ENCODE assay signal across 27 cellular contexts in the genomic region with DNA sequence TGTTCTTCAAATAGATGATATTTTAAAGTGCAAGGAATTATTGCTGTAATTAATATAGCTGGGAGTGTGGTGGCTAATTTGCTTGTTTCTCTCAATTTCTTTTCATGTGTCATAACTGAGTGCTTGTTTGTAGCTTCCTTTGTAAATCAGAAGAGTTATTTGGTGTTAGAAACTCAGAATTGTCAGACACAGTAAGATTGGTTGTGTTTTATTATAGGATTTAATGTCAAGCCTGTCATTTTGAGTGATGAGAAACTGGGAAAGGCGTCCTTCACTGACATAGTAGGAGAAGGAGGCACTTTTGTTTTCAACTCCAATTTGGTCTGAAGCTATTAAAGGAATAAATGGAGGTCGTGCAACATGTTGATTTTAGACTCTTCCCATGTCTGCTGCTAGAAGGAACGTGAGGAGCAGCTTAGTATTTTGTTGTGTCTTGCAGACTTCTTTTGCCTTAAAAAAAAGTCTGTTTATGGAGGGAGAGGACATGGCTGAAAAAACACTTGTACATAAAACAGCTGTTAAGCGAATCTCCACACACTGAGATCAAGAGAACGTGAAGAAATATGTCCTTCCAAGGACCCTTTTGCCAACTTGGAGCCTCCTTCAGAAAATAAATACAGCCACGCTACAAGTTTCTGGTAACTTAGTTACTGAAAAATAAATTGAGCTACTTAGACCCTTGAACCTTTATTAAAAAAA. TPM values are rescaled to one million over a fixed set of nuclear protein-coding genes. Genes with fewer than 3 reads are reported as not detected.
DNase-seq lines count a peak whose midpoint lies in the region; ATAC-seq, FAIRE-seq and TF ChIP-seq lines count a peak whose summit lies in the region.
"Had no signal": no experiment of that assay in that cellular context is flagged by ENCODE, and none has a peak within 500 bp of the region (broad histone marks: within the 10 kb centered on the region; RNA-seq: fewer than 3 reads in every experiment).

No MANE protein-coding gene starts in this region.

- no peak for TF ChIP-seq EP300 in HepG2 (IDR thresholded peaks at IDR 0.05; ENCODE audit: low read depth in 2 of 2, low read length in 2 of 2)
- no peak for TF ChIP-seq EP300 in HepG2 (CRISPR knock-in tag; IDR thresholded peaks at IDR 0.05; ENCODE audit: borderline replicate concordance)

- no peaks in the 10 kb centered on the region for H3K27me3 ChIP-seq in liver (ENCODE audit: control insufficient read depth in 4 of 4, insufficient read depth in 4 of 4, low read length in 3 of 4)
- peaks cover 1 to 55% of the 10 kb centered on the region in 2 experiments; a peak in 4 of 5 replicates for H3K27me3 ChIP-seq in HepG2 (ENCODE audit: control insufficient read depth in 1 of 2, insufficient read depth in 2 of 2, low read length in 2 of 2)
- H3K27me3 ChIP-seq: SJCRH30 had no signal

- ATAC-seq in HepG2 (no peak), left cardiac atrium (peak; percentile 14 to 32), HG02973 (IDR thresholded peaks at IDR 0.05; ENCODE audit: unreplicated experiment) (no peak), GM21447 (IDR thresholded peaks at IDR 0.05; ENCODE audit: unreplicated experiment) (no peak)
- ATAC-seq in activated naive CD4-positive, alpha-beta T cell treated with anti-CD3 and anti-CD28 coated beads, Interleukin-2, amount 50 U/mL, for 72 hours, result no peak
- ATAC-seq: GM23338, natural killer cell had no signal

- H3K27ac Mint-ChIP-seq in nephron progenitor cell, result peak overlapping the region; percentile 12
- no peak overlapping the region for H3K27ac Mint-ChIP-seq in activated naive CD4-positive, alpha-beta T cell treated with anti-CD3 and anti-CD28 coated beads, Interleukin-2, amount 50 U/mL, for 72 hours
- H3K27ac Mint-ChIP-seq: activated naive CD8-positive, alpha-beta T cell treated with anti-CD3 and anti-CD28 coated beads, Interleukin-2, amount 10 ng/mL, durations not matched to agents 7 days and 5 days; CD4-positive, CD25-positive, alpha-beta regulatory T cell; dendritic cell treated with granulocyte-macrophage colony-stimulating factor and Interleukin-4, amounts not matched to agents 40 ng/mL and 50 ng/mL, for 4 days; GM23338; HFFc6; natural killer cell; stimulated activated memory B cell treated with anti-CD40 and anti-IgM and Interleukin-4, amounts not matched to agents 10 μg/mL and 1 μg/mL and 100 μg/mL, for 72 hours had no signal

- no peak overlapping the region for H3K4me2 ChIP-seq in HepG2 (ENCODE audit: low read depth, low read length)
- H3K4me2 ChIP-seq: GM23338 had no signal

- WGBS in liver, result 61% methylated on average over 6 of the region's 6 CpGs
- 1% methylated on average over 6 of the region's 6 CpGs for WGBS in HepG2 (ENCODE audit: low lambda C conversion rate)

- H3K4me3 ChIP-seq in liver (ENCODE audit: low read depth in 1 of 3, low read length in 3 of 3), result no peak overlapping the region
- no peak overlapping the region for H3K4me3 ChIP-seq in HepG2 (replicated peaks in 1 of 3; ENCODE audit: insufficient read depth in 1 of 3, low read depth in 2 of 3, low read length in 3 of 3)
- H3K4me3 ChIP-seq: GM23338, SJCRH30 had no signal

- no peak overlapping the region for H2AFZ ChIP-seq in HepG2 (ENCODE audit: low read length)
- H2AFZ ChIP-seq: GM23338 had no signal

- TF ChIP-seq POLR2A in HepG2 (IDR thresholded peaks at IDR 0.05; ENCODE audit: insufficient read depth in 1 of 2, low read depth in 2 of 2, low read length in 2 of 2), result no peak

- DNase-seq in HepG2 (ENCODE audit: low spot score) (no peak), left cardiac atrium (no peak), nephron progenitor cell (no peak), DMS153 treated with DMSO at 0.1 percent for 48 hours (lab: John Stamatoyannopoulos, UW; ENCODE audit: unreplicated experiment) (no peak)
- DNase-seq in activated naive CD4-positive, alpha-beta T cell treated with anti-CD3 and anti-CD28 coated beads, Interleukin-2, amount 50 U/mL, for 72 hours (ENCODE audit: low spot score in 2 of 2), result no peak
- DNase-seq: activated CD4-positive, alpha-beta T cell treated with anti-CD3 and anti-CD28 coated beads for 48 hours; activated naive CD8-positive, alpha-beta T cell treated with anti-CD3 and anti-CD28 coated beads, Interleukin-2, amount 10 ng/mL, durations not matched to agents 7 days and 5 days; activated T-cell treated with anti-CD3 and anti-CD28 coated beads for 4 hours; CD4-positive, CD25-positive, alpha-beta regulatory T cell; HFFc6; hippocampal formation; natural killer cell; NCI-H1694; NCI-H82; SJCRH30; substantia nigra; WERI-Rb-1 had no signal

- TF ChIP-seq CTCF in liver (IDR thresholded peaks at IDR 0.05; ENCODE audit: low read depth, low read length, missing input control), result no peak
- no peak for TF ChIP-seq CTCF in HepG2 (CRISPR knock-in tag; IDR thresholded peaks at IDR 0.05)
- TF ChIP-seq CTCF in nephron progenitor cell (IDR thresholded peaks at IDR 0.05), result no peak

- no peaks in the 10 kb centered on the region for H3K36me3 Mint-ChIP-seq in nephron progenitor cell (ENCODE audit: low read depth)
- H3K36me3 Mint-ChIP-seq in activated naive CD4-positive, alpha-beta T cell treated with anti-CD3 and anti-CD28 coated beads, Interleukin-2, amount 50 U/mL, for 72 hours, result no peaks in the 10 kb centered on the region
- H3K36me3 Mint-ChIP-seq: activated naive CD8-positive, alpha-beta T cell treated with anti-CD3 and anti-CD28 coated beads, Interleukin-2, amount 10 ng/mL, durations not matched to agents 7 days and 5 days; CD4-positive, CD25-positive, alpha-beta regulatory T cell; natural killer cell; stimulated activated memory B cell treated with anti-CD40 and anti-IgM and Interleukin-4, amounts not matched to agents 10 μg/mL and 1 μg/mL and 100 μg/mL, for 72 hours had no signal

- TF ChIP-seq RAD21 in liver (IDR thresholded peaks at IDR 0.05) (no peak), HepG2 (CRISPR knock-in tag; IDR thresholded peaks at IDR 0.05) (no peak)

- H3K9me3 ChIP-seq in liver (ENCODE audit: control insufficient read depth in 4 of 4, low read length in 3 of 4), result no peaks in the 10 kb centered on the region
- H3K9me3 ChIP-seq in HepG2 (ENCODE audit: low read length), result no peaks in the 10 kb centered on the region
- H3K9me3 ChIP-seq: SJCRH30 had no signal

- no peak overlapping the region for H3K27ac ChIP-seq in liver (ENCODE audit: low read depth in 1 of 2, low read length in 2 of 2)
- no peak overlapping the region for H3K27ac ChIP-seq in HepG2 (ENCODE audit: extremely low read length, insufficient read depth, low read length)
- H3K27ac ChIP-seq: SJCRH30, WERI-Rb-1 had no signal

- BruUV-seq in HepG2 (replicated peaks; lab: Mats Ljungman, UMichigan), result no TSS peak

- H3K9ac ChIP-seq in liver (ENCODE audit: low read depth in 1 of 2, low read length in 2 of 2) (no peak overlapping the region), HepG2 (ENCODE audit: insufficient read depth, low read depth, low read length) (no peak overlapping the region)

- no peaks in the 10 kb centered on the region for H3K4me1 ChIP-seq in liver (ENCODE audit: control insufficient read depth in 4 of 4, insufficient read depth in 4 of 4, low read length in 3 of 4)
- no peaks in the 10 kb centered on the region for H3K4me1 ChIP-seq in HepG2 (ENCODE audit: insufficient read depth, low read length)
- H3K4me1 ChIP-seq: SJCRH30 had no signal

- H3K4me1 Mint-ChIP-seq in nephron progenitor cell, result peaks cover 29% of the 10 kb centered on the region
- H3K4me1 Mint-ChIP-seq: activated naive CD8-positive, alpha-beta T cell treated with anti-CD3 and anti-CD28 coated beads, Interleukin-2, amount 10 ng/mL, durations not matched to agents 7 days and 5 days; CD4-positive, CD25-positive, alpha-beta regulatory T cell; natural killer cell had no signal

- in situ Hi-C loops in HepG2 (cut with HindIII; ENCODE audit: extremely low pct_ligation_motif_present, low pct_unique_long_range_greater_than_20kb), result no loop called here

- H3K9me3 Mint-ChIP-seq in nephron progenitor cell, result no peaks in the 10 kb centered on the region
- no peaks in the 10 kb centered on the region for H3K9me3 Mint-ChIP-seq in activated naive CD4-positive, alpha-beta T cell treated with anti-CD3 and anti-CD28 coated beads, Interleukin-2, amount 50 U/mL, for 72 hours
- H3K9me3 Mint-ChIP-seq: activated naive CD8-positive, alpha-beta T cell treated with anti-CD3 and anti-CD28 coated beads, Interleukin-2, amount 10 ng/mL, durations not matched to agents 7 days and 5 days; dendritic cell treated with granulocyte-macrophage colony-stimulating factor and Interleukin-4, amounts not matched to agents 40 ng/mL and 50 ng/mL, for 4 days; GM23338; HFFc6; natural killer cell; stimulated activated memory B cell treated with anti-CD40 and anti-IgM and Interleukin-4, amounts not matched to agents 10 μg/mL and 1 μg/mL and 100 μg/mL, for 72 hours had no signal

- H3K36me3 ChIP-seq in liver (ENCODE audit: control insufficient read depth in 4 of 4, insufficient read depth in 3 of 4, low read depth in 1 of 4, low read length in 3 of 4) (no peaks in the 10 kb centered on the region), HepG2 (replicated peaks in 1 of 2; ENCODE audit: control insufficient read depth in 1 of 2, insufficient read depth in 2 of 2, low read length in 2 of 2) (no peaks in the 10 kb centered on the region)
- H3K36me3 ChIP-seq: SJCRH30, WERI-Rb-1 had no signal

- no peaks in the 10 kb centered on the region for H4K20me1 ChIP-seq in HepG2 (ENCODE audit: insufficient read depth, low read length)

- CTCF ChIA-PET in HepG2 (lab: Yijun Ruan, JAX; ENCODE audit: low intra/inter-chr PET ratio, low total read pairs), result no interaction called here

- no peak for FAIRE-seq in HepG2 (lab: Jason Lieb, UNC)
- FAIRE-seq: astrocyte, D721Med, frontal cortex had no signal

- peaks cover 3% of the 10 kb centered on the region for H3K27me3 Mint-ChIP-seq in nephron progenitor cell (ENCODE audit: low read depth, poor library complexity)
- H3K27me3 Mint-ChIP-seq: CD4-positive, CD25-positive, alpha-beta regulatory T cell; dendritic cell treated with granulocyte-macrophage colony-stimulating factor and Interleukin-4, amounts not matched to agents 40 ng/mL and 50 ng/mL, for 4 days; stimulated activated memory B cell treated with anti-CD40 and anti-IgM and Interleukin-4, amounts not matched to agents 10 μg/mL and 1 μg/mL and 100 μg/mL, for 72 hours had no signal

- intact Hi-C loops in HepG2 (cut with micrococcal nuclease; ENCODE audit: unreplicated experiment), result no loop called here
- intact Hi-C loops in left cardiac atrium (cut with DNase I), result no loop called here

- POLR2A ChIA-PET in HepG2 (lab: Yijun Ruan, JAX), result no interaction called here

- no peak overlapping the region for H3K4me3 Mint-ChIP-seq in nephron progenitor cell
- H3K4me3 Mint-ChIP-seq: activated naive CD8-positive, alpha-beta T cell treated with anti-CD3 and anti-CD28 coated beads, Interleukin-2, amount 10 ng/mL, durations not matched to agents 7 days and 5 days; CD4-positive, CD25-positive, alpha-beta regulatory T cell; dendritic cell treated with granulocyte-macrophage colony-stimulating factor and Interleukin-4, amounts not matched to agents 40 ng/mL and 50 ng/mL, for 4 days; GM23338; HFFc6; natural killer cell; stimulated activated memory B cell treated with anti-CD40 and anti-IgM and Interleukin-4, amounts not matched to agents 10 μg/mL and 1 μg/mL and 100 μg/mL, for 72 hours had no signal

- no peaks in the 10 kb centered on the region for H3K79me2 ChIP-seq in HepG2 (ENCODE audit: insufficient read depth, low read length)

RNA-seq across cellular contexts. Expression of a gene that starts 59.5 kb away (rescaled TPM):
- total RNA-seq in liver (1 to 10 TPM in 1 of 2 donors, under 1 TPM in 1; 0.93 to 5.9 TPM), HepG2 (2016; rRNA removed; fragmentation: Illumina TruSeq; extraction: Trizol) (0.09 TPM in 1 of 2 replicates, not detected in the other), left cardiac atrium (10 to 100 TPM in 1 of 2 donors, 1 to 10 TPM in 1; 2.1 to 13.4 TPM)
- polyA plus RNA-seq in liver (1 to 10 TPM in 1 of 2 donors, under 1 TPM in 1; 0.57 to 3.8 TPM), HepG2 (2011; rRNA removed) (0.14 and 0.18 TPM in 2 replicates)
- not detected in 2 replicates for total RNA-seq in HepG2 (2016; cell fraction: cytosol; rRNA removed; fragmentation: Illumina TruSeq; extraction: Trizol; ENCODE audit: low read depth)
- not detected in 2 replicates for total RNA-seq in HepG2 (2016; cell fraction: insoluble cytoplasmic fraction; rRNA removed; fragmentation: Illumina TruSeq; extraction: Trizol)
- not detected in 2 replicates for total RNA-seq in HepG2 (2016; cell fraction: membrane; rRNA removed; fragmentation: Illumina TruSeq; extraction: Trizol)
- not detected in 2 replicates for total RNA-seq in HepG2 (2016; cell fraction: nucleus; rRNA removed; fragmentation: Illumina TruSeq; extraction: Trizol)
- 0.11 and 0.17 TPM in 2 replicates for polyA plus RNA-seq in HepG2 (2011; cell fraction: cytosol; rRNA removed)
- polyA plus RNA-seq in HepG2 (2011; cell fraction: nucleus; rRNA removed), result 0.10 and 0.13 TPM in 2 replicates
- polyA plus RNA-seq in HepG2 (2012), result 0.07 and 0.41 TPM in 2 replicates
- not detected in 2 replicates for polyA plus RNA-seq in HepG2 (2016; cell fraction: cytosol; fragmentation: Illumina TruSeq; extraction: Trizol; ENCODE audit: low read depth)
- polyA plus RNA-seq in HepG2 (2016; cell fraction: insoluble cytoplasmic fraction; fragmentation: Illumina TruSeq; extraction: Trizol; ENCODE audit: low read depth), result not detected in 2 replicates
- not detected in 2 replicates for polyA plus RNA-seq in HepG2 (2016; cell fraction: membrane; fragmentation: Illumina TruSeq; extraction: Trizol; ENCODE audit: low read depth)
- polyA plus RNA-seq in HepG2 (2016; cell fraction: nucleus; fragmentation: Illumina TruSeq; extraction: Trizol; ENCODE audit: insufficient read depth, low read depth), result not detected in 2 replicates
- polyA minus RNA-seq in HepG2 (2011; rRNA and poly(A)+ RNA removed; ENCODE audit: low replicate concordance), result 0.54 and 62.0 TPM in 2 replicates
- polyA minus RNA-seq in HepG2 (2011; cell fraction: cytosol; rRNA and poly(A)+ RNA removed), result 0.30 and 0.35 TPM in 2 replicates
- polyA minus RNA-seq in HepG2 (2011; cell fraction: nucleus; rRNA and poly(A)+ RNA removed), result 0.25 and 0.39 TPM in 2 replicates
- not detected for total RNA-seq in activated naive CD4-positive, alpha-beta T cell treated with anti-CD3 and anti-CD28 coated beads, Interleukin-2, amount 50 U/mL, for 72 hours
- total RNA-seq: activated naive CD8-positive, alpha-beta T cell treated with anti-CD3 and anti-CD28 coated beads, Interleukin-2, amount 10 ng/mL, durations not matched to agents 7 days and 5 days; osteocyte had no signal
- polyA plus RNA-seq: CD4-positive, CD25-positive, alpha-beta regulatory T cell had no signal

Comparison
In these comparisons a context has a peak if more than half of its experiments do, and no peak if none do; other contexts are left out.
1. ATAC-seq: peak in left cardiac atrium (2 of 2); none in HepG2 (single experiment), HG02973 (single experiment), GM21447 (single experiment) and activated naive CD4-positive, alpha-beta T cell treated with anti-CD3 and anti-CD28 coated beads, Interleukin-2, amount 50 U/mL, for 72 hours (0 of 2).